Comparison of ENCODE assay signal across 17 cellular contexts in the genomic region with DNA sequence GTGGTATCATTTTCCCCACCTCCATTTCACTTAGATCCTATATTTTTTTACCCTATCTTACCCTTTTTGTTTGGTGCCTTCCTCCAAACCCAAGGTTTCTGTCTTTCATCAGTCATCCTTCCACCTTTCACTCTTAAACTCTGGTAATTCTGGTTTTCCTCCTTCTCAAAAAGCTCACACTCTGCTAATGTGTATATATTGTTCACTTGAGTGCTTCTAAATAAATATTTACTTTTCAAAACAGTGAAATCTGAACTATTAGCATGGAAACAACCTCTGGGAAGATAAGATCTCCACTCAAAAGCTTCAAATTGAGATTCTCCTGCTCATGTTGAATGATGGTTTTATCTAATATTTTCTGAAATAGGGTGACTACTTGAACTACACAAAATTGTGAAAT. TPM values are rescaled to one million over a fixed set of nuclear protein-coding genes. Genes with fewer than 3 reads are reported as not detected.
A peak's percentile ranks its signal among the peaks of the same experiment; 100 is the strongest.
DNase-seq lines count a peak whose midpoint lies in the region; ATAC-seq, FAIRE-seq and TF ChIP-seq lines count a peak whose summit lies in the region.
"Had no signal": no experiment of that assay in that cellular context is flagged by ENCODE, and none has a peak within 500 bp of the region (broad histone marks: within the 10 kb centered on the region; RNA-seq: fewer than 3 reads in every experiment).

No MANE protein-coding gene starts in this region.

- TF ChIP-seq CTCF in WTC11 (IDR thresholded peaks at IDR 0.05) (no peak), chondrocyte (IDR thresholded peaks at IDR 0.05) (no peak), D721Med (IDR thresholded peaks at IDR 0.05; ENCODE audit: insufficient read depth, missing control alignments) (no peak)

- H3K4me1 Mint-ChIP-seq in activated CD8-positive, alpha-beta memory T cell treated with anti-CD3 and anti-CD28 coated beads, Interleukin-2, amount 10 ng/mL, durations not matched to agents 7 days and 5 days: peaks cover 24% of the 10 kb centered on the region
- H3K4me1 Mint-ChIP-seq in WTC11 (no peaks in the 10 kb centered on the region; the same call in 1 of the 2 replicates), chondrocyte (ENCODE audit: low read depth) (peaks cover 18% of the 10 kb centered on the region)
- H3K4me1 Mint-ChIP-seq in stimulated activated memory B cell treated with anti-CD40 and anti-IgM and Interleukin-4, amounts not matched to agents 10 μg/mL and 1 μg/mL and 100 μg/mL, for 72 hours: peaks cover 10% of the 10 kb centered on the region

- POLR2A ChIA-PET in WTC11 (lab: Charles Lee): no interaction called here

- no peaks in the 10 kb centered on the region for H3K27me3 Mint-ChIP-seq in activated CD8-positive, alpha-beta memory T cell treated with anti-CD3 and anti-CD28 coated beads, Interleukin-2, amount 10 ng/mL, durations not matched to agents 7 days and 5 days
- H3K27me3 Mint-ChIP-seq in WTC11 (ENCODE audit: low read depth): no peaks in the 10 kb centered on the region
- H3K27me3 Mint-ChIP-seq in stimulated activated memory B cell treated with anti-CD40 and anti-IgM and Interleukin-4, amounts not matched to agents 10 μg/mL and 1 μg/mL and 100 μg/mL, for 72 hours: no peaks in the 10 kb centered on the region
- H3K27me3 Mint-ChIP-seq in chondrocyte (ENCODE audit: low read depth): no peaks in the 10 kb centered on the region
- H3K27me3 Mint-ChIP-seq: brain had no signal

- no peak overlapping the region for H3K4me3 Mint-ChIP-seq in activated CD8-positive, alpha-beta memory T cell treated with anti-CD3 and anti-CD28 coated beads, Interleukin-2, amount 10 ng/mL, durations not matched to agents 7 days and 5 days
- H3K4me3 Mint-ChIP-seq in WTC11 (no peak overlapping the region), chondrocyte (ENCODE audit: unreplicated experiment) (no peak overlapping the region)
- H3K4me3 Mint-ChIP-seq in stimulated activated memory B cell treated with anti-CD40 and anti-IgM and Interleukin-4, amounts not matched to agents 10 μg/mL and 1 μg/mL and 100 μg/mL, for 72 hours: no peak overlapping the region
- H3K4me3 Mint-ChIP-seq: brain; T-helper 1 cell treated with Interleukin-12 subunit alpha and Interleukin-12 subunit beta and Interleukin-4 antibody, amounts not matched to agents 30 μg/mL and 1 μg/mL, for 36 hours had no signal

- FAIRE-seq in D721Med (lab: Jason Lieb, UNC): no peak

- H3K36me3 Mint-ChIP-seq in activated CD8-positive, alpha-beta memory T cell treated with anti-CD3 and anti-CD28 coated beads, Interleukin-2, amount 10 ng/mL, durations not matched to agents 7 days and 5 days: peaks cover 12% of the 10 kb centered on the region
- H3K36me3 Mint-ChIP-seq in WTC11 (0 out of 2 replicates have a peak, but pooled peaks cover 2% of the 10 kb centered on the region), chondrocyte (ENCODE audit: low read depth) (peaks cover 1% of the 10 kb centered on the region)
- H3K36me3 Mint-ChIP-seq in stimulated activated memory B cell treated with anti-CD40 and anti-IgM and Interleukin-4, amounts not matched to agents 10 μg/mL and 1 μg/mL and 100 μg/mL, for 72 hours: peaks cover 10% of the 10 kb centered on the region

- no peak for ATAC-seq in activated CD8-positive, alpha-beta memory T cell treated with anti-CD3 and anti-CD28 coated beads, Interleukin-2, amount 10 ng/mL, durations not matched to agents 7 days and 5 days
- no peak for ATAC-seq in WTC11
- no peak for ATAC-seq in stimulated activated memory B cell treated with anti-CD40 and anti-IgM and Interleukin-4, amounts not matched to agents 10 μg/mL and 1 μg/mL and 100 μg/mL, for 72 hours
- ATAC-seq: HCT116 had no signal

- H3K27ac Mint-ChIP-seq in activated CD8-positive, alpha-beta memory T cell treated with anti-CD3 and anti-CD28 coated beads, Interleukin-2, amount 10 ng/mL, durations not matched to agents 7 days and 5 days: peak overlapping the region; percentile 11
- H3K27ac Mint-ChIP-seq in WTC11: peak overlapping the region; percentile 34
- H3K27ac Mint-ChIP-seq in stimulated activated memory B cell treated with anti-CD40 and anti-IgM and Interleukin-4, amounts not matched to agents 10 μg/mL and 1 μg/mL and 100 μg/mL, for 72 hours: peak overlapping the region; percentile 78
- H3K27ac Mint-ChIP-seq in chondrocyte (ENCODE audit: unreplicated experiment): no peak overlapping the region
- H3K27ac Mint-ChIP-seq: T-helper 1 cell treated with Interleukin-12 subunit alpha and Interleukin-12 subunit beta and Interleukin-4 antibody, amounts not matched to agents 30 μg/mL and 1 μg/mL, for 36 hours had no signal

- H3K9me3 Mint-ChIP-seq in activated CD8-positive, alpha-beta memory T cell treated with anti-CD3 and anti-CD28 coated beads, Interleukin-2, amount 10 ng/mL, durations not matched to agents 7 days and 5 days (ENCODE audit: low read depth): no peaks in the 10 kb centered on the region
- H3K9me3 Mint-ChIP-seq in WTC11 (no peaks in the 10 kb centered on the region), chondrocyte (ENCODE audit: low read depth) (peaks cover 4% of the 10 kb centered on the region)
- no peaks in the 10 kb centered on the region for H3K9me3 Mint-ChIP-seq in stimulated activated memory B cell treated with anti-CD40 and anti-IgM and Interleukin-4, amounts not matched to agents 10 μg/mL and 1 μg/mL and 100 μg/mL, for 72 hours
- H3K9me3 Mint-ChIP-seq: T-helper 1 cell treated with Interleukin-12 subunit alpha and Interleukin-12 subunit beta and Interleukin-4 antibody, amounts not matched to agents 30 μg/mL and 1 μg/mL, for 36 hours had no signal

- CTCF ChIA-PET in activated CD8-positive, alpha-beta memory T cell treated with anti-CD3 and anti-CD28 coated beads, Interleukin-2, amount 10 ng/mL, durations not matched to agents 7 days and 5 days (lab: Charles Lee): interaction anchor here (1.9 kb wide), 1 partner anchor 48 kb away, joined by 5 read pairs; no protein-coding TSS in a partner anchor
- CTCF ChIA-PET in WTC11 (lab: Charles Lee): no interaction called here

- no peak for DNase-seq in activated CD8-positive, alpha-beta memory T cell treated with anti-CD3 and anti-CD28 coated beads, Interleukin-2, amount 10 ng/mL, durations not matched to agents 7 days and 5 days
- no peak for DNase-seq in activated CD8-positive, alpha-beta memory T cell treated with anti-CD3 and anti-CD28 coated beads for 24 hours
- DNase-seq in NCI-H2029 (lab: John Stamatoyannopoulos, UW): peak; percentile 17
- no peak for DNase-seq in WTC11 (ENCODE audit: low spot score)
- no peak for DNase-seq in HuH-7.5 (ENCODE audit: low spot score)
- no peak for DNase-seq in chondrocyte (ENCODE audit: low spot score)
- no peak for DNase-seq in D721Med (ENCODE audit: insufficient read length, low spot score)
- DNase-seq: activated CD8-positive, alpha-beta memory T cell treated with anti-CD3 and anti-CD28 coated beads, Interleukin-2, amount 50 U/mL, for 48 hours; effector CD4-positive, alpha-beta T cell; KBM-7; NCI-H1436 treated with DMSO at 0.1 percent for 48 hours; NCI-H2227 treated with DMSO at 0.1 percent for 48 hours; NCI-H69 had no signal

TF ChIP-seq in WTC11, 78 proteins besides CTCF, POLR2A, EP300 and RAD21 (continues in another document):
- TF ChIP-seq, protein P1, sequence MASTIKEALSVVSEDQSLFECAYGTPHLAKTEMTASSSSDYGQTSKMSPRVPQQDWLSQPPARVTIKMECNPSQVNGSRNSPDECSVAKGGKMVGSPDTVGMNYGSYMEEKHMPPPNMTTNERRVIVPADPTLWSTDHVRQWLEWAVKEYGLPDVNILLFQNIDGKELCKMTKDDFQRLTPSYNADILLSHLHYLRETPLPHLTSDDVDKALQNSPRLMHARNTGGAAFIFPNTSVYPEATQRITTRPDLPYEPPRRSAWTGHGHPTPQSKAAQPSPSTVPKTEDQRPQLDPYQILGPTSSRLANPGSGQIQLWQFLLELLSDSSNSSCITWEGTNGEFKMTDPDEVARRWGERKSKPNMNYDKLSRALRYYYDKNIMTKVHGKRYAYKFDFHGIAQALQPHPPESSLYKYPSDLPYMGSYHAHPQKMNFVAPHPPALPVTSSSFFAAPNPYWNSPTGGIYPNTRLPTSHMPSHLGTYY (CRISPR knock-in tag; IDR thresholded peaks at IDR 0.05): no peak
- no peak for TF ChIP-seq NFATC4 (CRISPR knock-in tag; IDR thresholded peaks at IDR 0.05)
- TF ChIP-seq, protein P2, sequence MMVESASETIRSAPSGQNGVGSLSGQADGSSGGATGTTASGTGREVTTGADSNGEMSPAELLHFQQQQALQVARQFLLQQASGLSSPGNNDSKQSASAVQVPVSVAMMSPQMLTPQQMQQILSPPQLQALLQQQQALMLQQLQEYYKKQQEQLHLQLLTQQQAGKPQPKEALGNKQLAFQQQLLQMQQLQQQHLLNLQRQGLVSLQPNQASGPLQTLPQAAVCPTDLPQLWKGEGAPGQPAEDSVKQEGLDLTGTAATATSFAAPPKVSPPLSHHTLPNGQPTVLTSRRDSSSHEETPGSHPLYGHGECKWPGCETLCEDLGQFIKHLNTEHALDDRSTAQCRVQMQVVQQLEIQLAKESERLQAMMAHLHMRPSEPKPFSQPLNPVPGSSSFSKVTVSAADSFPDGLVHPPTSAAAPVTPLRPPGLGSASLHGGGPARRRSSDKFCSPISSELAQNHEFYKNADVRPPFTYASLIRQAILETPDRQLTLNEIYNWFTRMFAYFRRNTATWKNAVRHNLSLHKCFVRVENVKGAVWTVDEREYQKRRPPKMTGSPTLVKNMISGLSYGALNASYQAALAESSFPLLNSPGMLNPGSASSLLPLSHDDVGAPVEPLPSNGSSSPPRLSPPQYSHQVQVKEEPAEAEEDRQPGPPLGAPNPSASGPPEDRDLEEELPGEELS (CRISPR knock-in tag; IDR thresholded peaks at IDR 0.05): no peak
- TF ChIP-seq, protein P3, sequence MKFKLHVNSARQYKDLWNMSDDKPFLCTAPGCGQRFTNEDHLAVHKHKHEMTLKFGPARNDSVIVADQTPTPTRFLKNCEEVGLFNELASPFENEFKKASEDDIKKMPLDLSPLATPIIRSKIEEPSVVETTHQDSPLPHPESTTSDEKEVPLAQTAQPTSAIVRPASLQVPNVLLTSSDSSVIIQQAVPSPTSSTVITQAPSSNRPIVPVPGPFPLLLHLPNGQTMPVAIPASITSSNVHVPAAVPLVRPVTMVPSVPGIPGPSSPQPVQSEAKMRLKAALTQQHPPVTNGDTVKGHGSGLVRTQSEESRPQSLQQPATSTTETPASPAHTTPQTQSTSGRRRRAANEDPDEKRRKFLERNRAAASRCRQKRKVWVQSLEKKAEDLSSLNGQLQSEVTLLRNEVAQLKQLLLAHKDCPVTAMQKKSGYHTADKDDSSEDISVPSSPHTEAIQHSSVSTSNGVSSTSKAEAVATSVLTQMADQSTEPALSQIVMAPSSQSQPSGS (CRISPR knock-in tag; IDR thresholded peaks at IDR 0.05; ENCODE audit: borderline replicate concordance, low read depth): no peak
- TF ChIP-seq FOXK1 (CRISPR knock-in tag; IDR thresholded peaks at IDR 0.05): no peak

RNA-seq across cellular contexts. Expression of a gene that starts 21.5 kb away (rescaled TPM):
- 10 to 100 TPM; 36.6 to 36.9 TPM for total RNA-seq in activated CD8-positive, alpha-beta memory T cell treated with anti-CD3 and anti-CD28 coated beads, Interleukin-2, amount 10 ng/mL, durations not matched to agents 7 days and 5 days
- total RNA-seq in WTC11 (2021) (31.4 to 40.7 TPM (median 38.5 TPM) in 3 replicates), chondrocyte (40.1 to 47.8 TPM (median 44.7 TPM) in 3 replicates)
